ENCODE assay signal across 10 cellular contexts in the genomic region with DNA sequence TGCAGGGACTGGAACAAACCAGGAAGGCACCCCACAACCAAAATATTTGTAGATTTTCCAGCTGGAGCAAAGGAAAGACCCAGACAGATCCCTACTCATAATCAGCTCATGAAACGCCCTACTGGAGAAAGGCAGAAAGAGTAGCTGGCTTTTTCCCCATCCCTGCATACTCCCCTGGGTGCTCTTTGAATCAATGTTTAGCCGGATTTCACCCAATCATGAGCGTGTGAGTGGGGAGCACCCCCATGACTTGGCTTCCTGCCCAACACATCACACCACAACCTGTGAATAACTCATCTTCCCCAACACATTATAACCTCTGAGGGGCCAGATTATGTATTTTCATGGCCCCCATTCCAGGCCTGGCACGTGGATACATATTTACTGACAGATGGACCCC. TPM values are rescaled to one million over a fixed set of nuclear protein-coding genes. Genes with fewer than 3 reads are reported as not detected.
DNase-seq lines count a peak whose midpoint lies in the region; ATAC-seq and TF ChIP-seq lines count a peak whose summit lies in the region.
"Had no signal": no experiment of that assay in that cellular context is flagged by ENCODE, and none has a peak within 500 bp of the region (broad histone marks: within the 10 kb centered on the region; RNA-seq: fewer than 3 reads in every experiment).

No MANE protein-coding gene starts in this region.

- WGBS in gastroesophageal sphincter (ENCODE audit: low coverage in 1 of 2), 2 donors = 33 to 74% methylated on average over 1 to 4 of the region's 4 CpGs

- intact Hi-C loops in activated T-helper 1 cell treated with anti-CD3 and anti-CD28 coated beads, Interleukin-12 subunit alpha, Interleukin-12 subunit beta, Interleukin-2, Interleukin-4 antibody, amounts not matched to agents 30 ng/mL and 10 ng/mL and 1 ng/mL, durations not matched to agents 14 hours and 24 hours and 36 hours (cut with micrococcal nuclease) = loop anchor here (2.0 to 5.0 kb wide), 2 partner anchors 88 to 150 kb away; no protein-coding TSS in a partner anchor

- peak overlapping the region; percentile 11 for H3K4me3 Mint-ChIP-seq in activated T-helper 1 cell treated with anti-CD3 and anti-CD28 coated beads, Interleukin-12 subunit alpha, Interleukin-12 subunit beta, Interleukin-2, Interleukin-4 antibody, amounts not matched to agents 30 ng/mL and 10 ng/mL and 1 ng/mL, durations not matched to agents 14 hours and 24 hours and 36 hours
- no peak overlapping the region for H3K4me3 Mint-ChIP-seq in mesothelial cell of epicardium

- no peak overlapping the region for H3K27ac Mint-ChIP-seq in activated T-helper 1 cell treated with anti-CD3 and anti-CD28 coated beads, Interleukin-12 subunit alpha, Interleukin-12 subunit beta, Interleukin-2, Interleukin-4 antibody, amounts not matched to agents 30 ng/mL and 10 ng/mL and 1 ng/mL, durations not matched to agents 14 hours and 24 hours and 36 hours
- no peak overlapping the region for H3K27ac Mint-ChIP-seq in mesothelial cell of epicardium

- H3K36me3 ChIP-seq in BE2C = no peaks in the 10 kb centered on the region
- no peaks in the 10 kb centered on the region for H3K36me3 ChIP-seq in gastroesophageal sphincter

- H3K9me3 ChIP-seq in BE2C = no peaks in the 10 kb centered on the region
- no peaks in the 10 kb centered on the region for H3K9me3 ChIP-seq in gastroesophageal sphincter
- H3K9me3 ChIP-seq: body of pancreas had no signal

- ATAC-seq in HG03135 (IDR thresholded peaks at IDR 0.05; ENCODE audit: unreplicated experiment) (no peak), gastroesophageal sphincter (no peak)
- ATAC-seq: body of pancreas had no signal

- H3K9me3 Mint-ChIP-seq in activated T-helper 1 cell treated with anti-CD3 and anti-CD28 coated beads, Interleukin-12 subunit alpha, Interleukin-12 subunit beta, Interleukin-2, Interleukin-4 antibody, amounts not matched to agents 30 ng/mL and 10 ng/mL and 1 ng/mL, durations not matched to agents 14 hours and 24 hours and 36 hours = peaks cover 2% of the 10 kb centered on the region
- peaks cover 2% of the 10 kb centered on the region for H3K9me3 Mint-ChIP-seq in mesothelial cell of epicardium

- no peak for TF ChIP-seq POLR2A in gastroesophageal sphincter (IDR thresholded peaks at IDR 0.05)

- H3K4me3 ChIP-seq in BE2C (ENCODE audit: low read depth, low read length) (no peak overlapping the region), gastroesophageal sphincter (no peak overlapping the region)
- H3K4me3 ChIP-seq: body of pancreas had no signal

- peaks cover 4% of the 10 kb centered on the region; the same call in 1 of the 2 replicates for H3K27me3 ChIP-seq in BE2C
- H3K27me3 ChIP-seq in gastroesophageal sphincter = no peaks in the 10 kb centered on the region
- H3K27me3 ChIP-seq: body of pancreas had no signal

- H3K4me1 Mint-ChIP-seq in activated T-helper 1 cell treated with anti-CD3 and anti-CD28 coated beads, Interleukin-12 subunit alpha, Interleukin-12 subunit beta, Interleukin-2, Interleukin-4 antibody, amounts not matched to agents 30 ng/mL and 10 ng/mL and 1 ng/mL, durations not matched to agents 14 hours and 24 hours and 36 hours (ENCODE audit: low read depth) = peaks cover 36% of the 10 kb centered on the region
- H3K4me1 Mint-ChIP-seq in mesothelial cell of epicardium = peaks cover 19% of the 10 kb centered on the region

- peak; percentile 10 for DNase-seq in COR-L47 (lab: John Stamatoyannopoulos, UW)
- peak; percentile 95 for DNase-seq in NCI-H2171 treated with DMSO at 0.1 percent for 48 hours (lab: John Stamatoyannopoulos, UW)
- no peak for DNase-seq in activated T-helper 1 cell treated with anti-CD3 and anti-CD28 coated beads, Interleukin-12 subunit alpha, Interleukin-12 subunit beta, Interleukin-2, Interleukin-4 antibody, amounts not matched to agents 30 ng/mL and 10 ng/mL and 1 ng/mL, durations not matched to agents 14 hours and 24 hours and 36 hours (ENCODE audit: low spot score)
- DNase-seq in stimulated activated CD4-positive, alpha-beta T cell treated with anti-CD3 and anti-CD28 coated beads, Interleukin-12 subunit alpha, Interleukin-12 subunit beta, amount 100 ng/mL, for 4 hours = peak; percentile 49
- no peak for DNase-seq in mesothelial cell of epicardium (ENCODE audit: low spot score in 2 of 2, unreplicated experiment in 2 of 2)
- no peak for DNase-seq in BE2C
- DNase-seq: body of pancreas, HCEC 1CT had no signal

- H3K4me1 ChIP-seq in BE2C (no peaks in the 10 kb centered on the region), gastroesophageal sphincter (peaks cover 0 to 7% (median 0%) of the 10 kb centered on the region in 3 donors)
- H3K4me1 ChIP-seq: body of pancreas had no signal

- H3K27me3 Mint-ChIP-seq in activated T-helper 1 cell treated with anti-CD3 and anti-CD28 coated beads, Interleukin-12 subunit alpha, Interleukin-12 subunit beta, Interleukin-2, Interleukin-4 antibody, amounts not matched to agents 30 ng/mL and 10 ng/mL and 1 ng/mL, durations not matched to agents 14 hours and 24 hours and 36 hours (ENCODE audit: insufficient read depth) = peaks cover 53% of the 10 kb centered on the region
- peaks cover 11% of the 10 kb centered on the region for H3K27me3 Mint-ChIP-seq in mesothelial cell of epicardium (ENCODE audit: low read depth)

- no peaks in the 10 kb centered on the region for H3K36me3 Mint-ChIP-seq in activated T-helper 1 cell treated with anti-CD3 and anti-CD28 coated beads, Interleukin-12 subunit alpha, Interleukin-12 subunit beta, Interleukin-2, Interleukin-4 antibody, amounts not matched to agents 30 ng/mL and 10 ng/mL and 1 ng/mL, durations not matched to agents 14 hours and 24 hours and 36 hours (ENCODE audit: low read depth)
- H3K36me3 Mint-ChIP-seq in mesothelial cell of epicardium = peaks cover 2% of the 10 kb centered on the region

- no peak for TF ChIP-seq CTCF in mesothelial cell of epicardium (IDR thresholded peaks at IDR 0.05; ENCODE audit: unreplicated experiment)
- TF ChIP-seq CTCF in BE2C (IDR thresholded peaks at IDR 0.05; ENCODE audit: low read depth, low read length) = no peak
- TF ChIP-seq CTCF in gastroesophageal sphincter (IDR thresholded peaks at IDR 0.05) = no peak

- H3K27ac ChIP-seq in gastroesophageal sphincter = no peak overlapping the region
- H3K27ac ChIP-seq: body of pancreas had no signal

- no peak for TF ChIP-seq EP300 in gastroesophageal sphincter (IDR thresholded peaks at IDR 0.05)

RNA-seq across cellular contexts. Expression of a gene that starts 35.1 kb away (rescaled TPM):
- total RNA-seq in activated T-helper 1 cell treated with anti-CD3 and anti-CD28 coated beads, Interleukin-12 subunit alpha, Interleukin-12 subunit beta, Interleukin-2, Interleukin-4 antibody, amounts not matched to agents 30 ng/mL and 10 ng/mL and 1 ng/mL, durations not matched to agents 14 hours and 24 hours and 36 hours = 0.10 and 0.49 TPM in 2 replicates
- 0.20 TPM in 1 of 3 replicates, not detected in the others for total RNA-seq in mesothelial cell of epicardium
- not detected for polyA plus RNA-seq in BE2C (2012; ENCODE audit: insufficient read depth, insufficient read length, low read depth)
- total RNA-seq in gastroesophageal sphincter = 1 to 10 TPM in 2 of 4 donors, under 1 TPM in 2; 0.40 to 6.6 (median 1.5) TPM

Comparison
In these comparisons a context has a peak if more than half of its experiments do, and no peak if none do; other contexts are left out.
1. DNase-seq: peak in COR-L47 (single experiment), NCI-H2171 treated with DMSO at 0.1 percent for 48 hours (single experiment) and stimulated activated CD4-positive, alpha-beta T cell treated with anti-CD3 and anti-CD28 coated beads, Interleukin-12 subunit alpha, Interleukin-12 subunit beta, amount 100 ng/mL, for 4 hours (single experiment); none in activated T-helper 1 cell treated with anti-CD3 and anti-CD28 coated beads, Interleukin-12 subunit alpha, Interleukin-12 subunit beta, Interleukin-2, Interleukin-4 antibody, amounts not matched to agents 30 ng/mL and 10 ng/mL and 1 ng/mL, durations not matched to agents 14 hours and 24 hours and 36 hours (single experiment), mesothelial cell of epicardium (0 of 2) and BE2C (single experiment).